Comparison of ENCODE assay signal across 8 cellular contexts in genomic region chr4:184250795-184251679, GRCh38.
A peak's percentile ranks its signal among the peaks of the same experiment; 100 is the strongest.
DNase-seq lines count a peak whose midpoint lies in the region; ATAC-seq lines count a peak whose summit lies in the region.

No MANE protein-coding gene starts in this region.

- DNase-seq in 8988T (peak; percentile 61), GM04504 (ENCODE audit: low read depth) (peak; percentile 27), NCI-H524 treated with DMSO at 0.1 percent for 48 hours (lab: John Stamatoyannopoulos, UW) (peak; percentile 43), hepatic stellate cell (ENCODE audit: low spot score) (peak; percentile 36), UCSD-AML1 (lab: John Stamatoyannopoulos, UW; ENCODE audit: unreplicated experiment) (no peak)

- peak; percentile 72 for ATAC-seq in HG02981 (IDR thresholded peaks at IDR 0.05; ENCODE audit: unreplicated experiment)
- peak; percentile 41 for ATAC-seq in stimulated activated memory B cell treated with anti-CD40 and anti-IgM and Interleukin-4, amounts not matched to agents 10 μg/mL and 1 μg/mL and 100 μg/mL, for 72 hours

- peaks cover 8% of the 10 kb centered on the region for H3K4me1 Mint-ChIP-seq in activated naive CD8-positive, alpha-beta T cell (ENCODE audit: low read depth)
- peaks cover 12% of the 10 kb centered on the region for H3K4me1 Mint-ChIP-seq in stimulated activated memory B cell treated with anti-CD40 and anti-IgM and Interleukin-4, amounts not matched to agents 10 μg/mL and 1 μg/mL and 100 μg/mL, for 72 hours

- peak overlapping the region; percentile 64 for H3K27ac Mint-ChIP-seq in activated naive CD8-positive, alpha-beta T cell
- peak overlapping the region; percentile 4 for H3K27ac Mint-ChIP-seq in stimulated activated memory B cell treated with anti-CD40 and anti-IgM and Interleukin-4, amounts not matched to agents 10 μg/mL and 1 μg/mL and 100 μg/mL, for 72 hours

- peak overlapping the region; percentile 21 for H3K4me3 Mint-ChIP-seq in activated naive CD8-positive, alpha-beta T cell
- no peak overlapping the region for H3K4me3 Mint-ChIP-seq in stimulated activated memory B cell treated with anti-CD40 and anti-IgM and Interleukin-4, amounts not matched to agents 10 μg/mL and 1 μg/mL and 100 μg/mL, for 72 hours

- no peaks in the 10 kb centered on the region for H3K9me3 Mint-ChIP-seq in activated naive CD8-positive, alpha-beta T cell (ENCODE audit: low read depth)
- H3K9me3 Mint-ChIP-seq in stimulated activated memory B cell treated with anti-CD40 and anti-IgM and Interleukin-4, amounts not matched to agents 10 μg/mL and 1 μg/mL and 100 μg/mL, for 72 hours = no peaks in the 10 kb centered on the region

- H3K27me3 Mint-ChIP-seq in activated naive CD8-positive, alpha-beta T cell = no peaks in the 10 kb centered on the region
- peaks cover 22% of the 10 kb centered on the region for H3K27me3 Mint-ChIP-seq in stimulated activated memory B cell treated with anti-CD40 and anti-IgM and Interleukin-4, amounts not matched to agents 10 μg/mL and 1 μg/mL and 100 μg/mL, for 72 hours

- H3K36me3 Mint-ChIP-seq in activated naive CD8-positive, alpha-beta T cell = no peaks in the 10 kb centered on the region
- H3K36me3 Mint-ChIP-seq in stimulated activated memory B cell treated with anti-CD40 and anti-IgM and Interleukin-4, amounts not matched to agents 10 μg/mL and 1 μg/mL and 100 μg/mL, for 72 hours = no peaks in the 10 kb centered on the region
